21 cellular contexts compared by ENCODE assay signal in genomic region chr12:31533470-31533869, GRCh38.
"Had no signal": no experiment of that assay in that cellular context is flagged by ENCODE, and none has a peak within 500 bp of the region (broad histone marks: within the 10 kb centered on the region; RNA-seq: fewer than 3 reads in every experiment).

No MANE protein-coding gene starts in this region.

- DNase-seq: activated CD4-positive, alpha-beta T cell treated with anti-CD3 and anti-CD28 coated beads for 1 hour; activated CD8-positive, alpha-beta memory T cell treated with anti-CD3 and anti-CD28 coated beads for 24 hours; activated CD8-positive, alpha-beta memory T cell treated with anti-CD3 and anti-CD28 coated beads, Interleukin-2, amount 50 U/mL, for 48 hours; activated effector memory CD4-positive, alpha-beta T cell treated with anti-CD3 and anti-CD28 coated beads, Interleukin-2, amount 50 U/mL, for 16 hours; activated naive CD4-positive, alpha-beta T cell treated with anti-CD3 and anti-CD28 coated beads, Interleukin-2, amount 50 U/mL, for 16 hours; activated T-cell treated with anti-CD3 and anti-CD28 coated beads, Interleukin-2, amount 50 U/mL, for 48 hours; effector memory CD8-positive, alpha-beta T cell; foreskin fibroblast; left colon; lower lobe of right lung; midbrain; nephron progenitor cell; nucleus accumbens; stimulated activated CD4-positive, alpha-beta T cell treated with anti-CD3 and anti-CD28 coated beads, Interleukin-12 subunit alpha, Interleukin-12 subunit beta, amount 100 ng/mL, for 4 hours; stimulated activated CD4-positive, alpha-beta T cell treated with anti-CD3 and anti-CD28 coated beads, Interleukin-1b, Interleukin-23, amount 100 ng/mL, for 48 hours; stimulated activated naive CD8-positive, alpha-beta T cell treated with anti-CD3 and anti-CD28 coated beads, Interleukin-15, amount 100 ng/mL, for 72 hours; T-helper 17 cell; trophoblast cell had no signal

- ATAC-seq: effector memory CD8-positive, alpha-beta T cell; left colon; lower lobe of right lung; stimulated activated naive CD8-positive, alpha-beta T cell treated with anti-CD3 and anti-CD28 coated beads, Interleukin-15, amount 100 ng/mL, for 72 hours; T-helper 17 cell had no signal

- H3K27ac Mint-ChIP-seq: effector memory CD8-positive, alpha-beta T cell; nephron progenitor cell; stimulated activated naive CD8-positive, alpha-beta T cell treated with anti-CD3 and anti-CD28 coated beads, Interleukin-15, amount 100 ng/mL, for 72 hours; T-helper 17 cell had no signal

- H3K4me3 ChIP-seq: hepatocyte, lower lobe of right lung, suprapubic skin had no signal

- H3K4me3 Mint-ChIP-seq: effector memory CD8-positive, alpha-beta T cell; nephron progenitor cell; stimulated activated naive CD8-positive, alpha-beta T cell treated with anti-CD3 and anti-CD28 coated beads, Interleukin-15, amount 100 ng/mL, for 72 hours; T-helper 17 cell had no signal

- H3K27me3 ChIP-seq: hepatocyte, suprapubic skin had no signal

- H3K36me3 ChIP-seq: lower lobe of right lung, suprapubic skin had no signal

- H3K4me1 Mint-ChIP-seq: stimulated activated naive CD8-positive, alpha-beta T cell treated with anti-CD3 and anti-CD28 coated beads, Interleukin-15, amount 100 ng/mL, for 72 hours; T-helper 17 cell had no signal

- H3K4me1 ChIP-seq: lower lobe of right lung, suprapubic skin had no signal

- H3K9me3 Mint-ChIP-seq: effector memory CD8-positive, alpha-beta T cell had no signal

- H2AFZ ChIP-seq: hepatocyte had no signal

- H3K27ac ChIP-seq: hepatocyte, lower lobe of right lung, suprapubic skin, VCaP had no signal
